In the genomic region with DNA sequence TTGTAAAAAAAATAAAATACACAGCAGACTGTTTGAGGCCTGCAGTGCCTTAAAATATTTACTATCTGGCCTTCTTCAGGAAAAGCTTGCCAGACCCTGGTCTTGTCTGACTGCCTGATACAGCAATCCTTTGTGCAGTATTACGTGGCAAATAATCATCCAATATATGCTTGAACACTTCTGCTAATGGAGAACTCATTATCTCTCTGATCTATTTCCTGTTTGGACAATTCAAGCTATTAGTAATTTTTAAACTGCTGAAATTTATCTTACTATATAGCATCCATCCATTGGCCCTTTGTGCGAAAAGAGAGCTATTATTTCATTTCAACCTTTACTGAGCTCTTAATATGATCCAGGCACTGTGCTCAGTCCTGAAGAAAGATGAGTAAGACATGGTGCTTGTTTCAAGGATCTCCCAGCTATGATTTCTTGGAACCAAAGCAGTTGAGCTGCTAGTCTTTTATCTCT, we compare ENCODE assay signal across 10 cellular contexts. TPM values are rescaled to one million over a fixed set of nuclear protein-coding genes. Genes with fewer than 3 reads are reported as not detected.
A peak's percentile ranks its signal among the peaks of the same experiment; 100 is the strongest.
DNase-seq lines count a peak whose midpoint lies in the region; ATAC-seq and TF ChIP-seq lines count a peak whose summit lies in the region.
"Had no signal": no experiment of that assay in that cellular context is flagged by ENCODE, and none has a peak within 500 bp of the region (broad histone marks: within the 10 kb centered on the region; RNA-seq: fewer than 3 reads in every experiment).

No MANE protein-coding gene starts in this region.

- H3K4me3 ChIP-seq in GM06990 (replicated peaks; ENCODE audit: low read depth, low read length), result no peak overlapping the region

- H3K4me1 Mint-ChIP-seq in activated naive CD8-positive, alpha-beta T cell (ENCODE audit: low read depth), result peaks cover 59% of the 10 kb centered on the region
- H3K4me1 Mint-ChIP-seq: neural crest cell had no signal

- no peak overlapping the region for H3K4me3 Mint-ChIP-seq in activated naive CD8-positive, alpha-beta T cell
- H3K4me3 Mint-ChIP-seq: neural crest cell had no signal

- DNase-seq in A172 (ENCODE audit: low spot score) (peak; percentile 38), GM06990 (ENCODE audit: extremely low read depth, insufficient read length) (peak; percentile 29), iris pigment epithelial cell (ENCODE audit: low read depth) (peak; percentile 67), DMS 273 (lab: John Stamatoyannopoulos, UW; ENCODE audit: unreplicated experiment) (no peak), OCI-M2 (lab: John Stamatoyannopoulos, UW; ENCODE audit: unreplicated experiment) (no peak)
- DNase-seq: activated CD4-positive, CD25-positive, alpha-beta regulatory T cell had no signal

- H3K27ac Mint-ChIP-seq in activated naive CD8-positive, alpha-beta T cell, result peak overlapping the region; percentile 92

- peaks cover 22% of the 10 kb centered on the region for H3K36me3 Mint-ChIP-seq in activated naive CD8-positive, alpha-beta T cell

- peaks cover 4% of the 10 kb centered on the region for H3K36me3 ChIP-seq in GM06990 (ENCODE audit: control insufficient read depth, insufficient read depth, low read length)

- no peaks in the 10 kb centered on the region for H3K27me3 ChIP-seq in GM06990 (replicated peaks; ENCODE audit: control insufficient read depth, insufficient read depth, low read length)

- no peaks in the 10 kb centered on the region for H3K9me3 Mint-ChIP-seq in activated naive CD8-positive, alpha-beta T cell (ENCODE audit: low read depth)
- H3K9me3 Mint-ChIP-seq: neural crest cell had no signal

- ATAC-seq in HG03520 (IDR thresholded peaks at IDR 0.05; ENCODE audit: unreplicated experiment), result no peak
- no peak for ATAC-seq in GM19455 (IDR thresholded peaks at IDR 0.05; ENCODE audit: unreplicated experiment)

- TF ChIP-seq CTCF in GM06990 (IDR thresholded peaks at IDR 0.05; ENCODE audit: insufficient read depth, low read length, poor library complexity, severe bottlenecking), result no peak

- no peaks in the 10 kb centered on the region for H3K27me3 Mint-ChIP-seq in activated naive CD8-positive, alpha-beta T cell

RNA-seq across cellular contexts. Expression of gene ATG7, which starts 15.9 kb away (rescaled TPM):
- total RNA-seq in A172 (2014; rRNA removed; shearing (Covaris generic)), result 48.3 and 68.2 TPM in 2 replicates

Comparison
In these comparisons a context has a peak if more than half of its experiments do, and no peak if none do; other contexts are left out.
1. DNase-seq: peak in A172 (single experiment), GM06990 (single experiment) and iris pigment epithelial cell (single experiment); none in DMS 273 (single experiment) and OCI-M2 (single experiment).